Comparison of ENCODE assay signal across 27 cellular contexts in the genomic region with DNA sequence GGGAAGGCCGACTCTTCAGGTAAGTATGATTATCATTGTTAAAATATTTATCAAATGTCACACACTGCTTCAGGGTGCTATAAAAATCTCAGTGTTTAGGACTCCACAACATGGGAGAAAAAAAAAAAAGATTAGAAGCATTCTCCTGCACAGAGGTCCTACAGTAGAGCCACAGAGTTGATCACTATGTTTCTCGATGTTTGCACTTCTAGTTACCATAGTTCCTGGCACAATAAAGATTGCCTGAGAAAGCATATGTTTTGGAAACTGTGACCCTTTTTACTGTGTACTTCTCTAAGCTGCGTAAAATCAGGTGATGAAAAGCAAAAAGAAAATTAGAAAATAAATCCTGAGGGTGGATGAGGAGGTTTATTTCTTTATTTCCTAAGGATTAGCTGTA.
"Had no signal": no experiment of that assay in that cellular context is flagged by ENCODE, and none has a peak within 500 bp of the region (broad histone marks: within the 10 kb centered on the region; RNA-seq: fewer than 3 reads in every experiment).

No MANE protein-coding gene starts in this region.

- FAIRE-seq: small intestine had no signal

- ATAC-seq: naive thymus-derived CD8-positive, alpha-beta T cell; natural killer cell treated with Interleukin-12 subunit alpha and Interleukin-12 subunit beta and Interleukin-15 and Interleukin-18, amount 100 ng/mL, for 72 hours; psoas muscle; right cardiac atrium; right lobe of liver; stimulated activated effector memory CD8-positive, alpha-beta T cell treated with anti-CD3 and anti-CD28 coated beads, Interleukin-12 subunit alpha, Interleukin-12 subunit beta, amount 100 ng/mL, for 72 hours; stimulated activated naive B cell treated with anti-CD40 and anti-IgM and Interleukin-4, amounts not matched to agents 10 μg/mL and 1 μg/mL and 100 μg/mL, for 72 hours; stimulated activated naive CD8-positive, alpha-beta T cell treated with anti-CD3 and anti-CD28 coated beads, Interleukin-15, amount 100 ng/mL, for 72 hours; stimulated activated naive CD8-positive, alpha-beta T cell treated with anti-CD3 and anti-CD28 coated beads, Interleukin-15, Interleukin-2, amounts not matched to agents 100 U/mL and 50 U/mL, for 24 hours; upper lobe of right lung had no signal

- H3K36me3 ChIP-seq: neutrophil, right lobe of liver, sigmoid colon, suprapubic skin, tibial artery, transverse colon, upper lobe of right lung, uterus had no signal

- H3K27me3 ChIP-seq: neutrophil, right lobe of liver, sigmoid colon, suprapubic skin, testis, tibial artery, transverse colon, upper lobe of right lung, uterus had no signal

- H3K9me3 ChIP-seq: neutrophil, psoas muscle, right lobe of liver, sigmoid colon, suprapubic skin, testis, tibial artery, transverse colon, upper lobe of right lung, uterus had no signal

- H3K4me3 ChIP-seq: psoas muscle, right lobe of liver, sigmoid colon, suprapubic skin, testis, tibial artery, transverse colon, upper lobe of right lung, uterus had no signal

- H3K4me1 ChIP-seq: parathyroid adenoma, psoas muscle, sigmoid colon, suprapubic skin, testis, tibial artery, transverse colon, upper lobe of right lung, uterus had no signal

- DNase-seq: naive thymus-derived CD8-positive, alpha-beta T cell; nephron progenitor cell; nucleus accumbens; posterior cingulate gyrus; psoas muscle; right cardiac atrium; right lobe of liver; sigmoid colon; small intestine; stimulated activated CD4-positive, alpha-beta T cell treated with anti-CD3 and anti-CD28 coated beads, Interleukin-15, amount 100 ng/mL, for 24 hours; stimulated activated CD4-positive, alpha-beta T cell treated with anti-CD3 and anti-CD28 coated beads, Interleukin-2, amount 100 ng/mL, for 24 hours; stimulated activated CD4-positive, alpha-beta T cell treated with anti-CD3 and anti-CD28 coated beads, Interleukin-2, amount 100 ng/mL, for 48 hours; stimulated activated CD4-positive, alpha-beta T cell treated with anti-CD3 and anti-CD28 coated beads, Interleukin-4, amount 100 ng/mL, for 24 hours; stimulated activated naive B cell treated with anti-CD40 and anti-IgM and Interleukin-4, amounts not matched to agents 10 μg/mL and 1 μg/mL and 100 μg/mL, for 72 hours; stimulated activated naive CD8-positive, alpha-beta T cell treated with anti-CD3 and anti-CD28 coated beads, Interleukin-15, amount 100 ng/mL, for 72 hours; stimulated activated naive CD8-positive, alpha-beta T cell treated with anti-CD3 and anti-CD28 coated beads, Interleukin-15, Interleukin-2, amounts not matched to agents 100 U/mL and 50 U/mL, for 24 hours; substantia nigra; testis; tibial artery; transverse colon; upper lobe of right lung; uterus had no signal

- H3K27ac ChIP-seq: neutrophil, parathyroid adenoma, psoas muscle, right lobe of liver, sigmoid colon, suprapubic skin, testis, tibial artery, transverse colon, upper lobe of right lung, uterus had no signal
